ENCODE assay signal across 21 cellular contexts in the genomic region with DNA sequence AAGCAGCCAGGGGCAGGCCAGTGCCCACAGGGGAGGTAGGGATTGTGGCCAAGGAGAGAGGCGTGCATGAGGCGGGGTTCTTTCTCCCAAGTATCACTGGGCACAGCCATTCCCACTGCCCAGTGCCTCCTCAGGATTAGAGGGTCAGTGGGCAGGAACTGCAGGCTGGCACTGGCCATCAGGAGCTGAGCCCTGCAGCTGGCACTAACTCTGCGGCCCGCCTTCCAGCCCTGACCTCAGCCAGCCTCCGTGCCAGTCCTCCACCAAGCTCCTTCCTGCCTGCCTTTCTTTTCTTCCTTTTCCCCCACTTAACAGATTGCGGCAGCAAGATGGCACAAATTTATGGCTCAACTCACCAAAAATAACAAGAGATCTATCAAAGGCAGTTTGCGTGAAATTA. TPM values are rescaled to one million over a fixed set of nuclear protein-coding genes. Genes with fewer than 3 reads are reported as not detected.
A peak's percentile ranks its signal among the peaks of the same experiment; 100 is the strongest.
DNase-seq lines count a peak whose midpoint lies in the region; ATAC-seq, FAIRE-seq and TF ChIP-seq lines count a peak whose summit lies in the region.
"Had no signal": no experiment of that assay in that cellular context is flagged by ENCODE, and none has a peak within 500 bp of the region (broad histone marks: within the 10 kb centered on the region; RNA-seq: fewer than 3 reads in every experiment).

No MANE protein-coding gene starts in this region.

- FAIRE-seq in H54 (lab: Jason Lieb, UNC) = no peak
- FAIRE-seq: GM12878 had no signal

- ATAC-seq in WTC11 (no peak), left ventricle myocardium superior (peak; percentile 14)
- ATAC-seq: effector memory CD8-positive, alpha-beta T cell; GM12878; naive thymus-derived CD8-positive, alpha-beta T cell had no signal

- no peak overlapping the region for H3K4me3 ChIP-seq in spleen
- H3K4me3 ChIP-seq: GM12878, GM23248, Peyer's patch had no signal

- no peaks in the 10 kb centered on the region for H3K36me3 Mint-ChIP-seq in WTC11
- H3K36me3 Mint-ChIP-seq: CD4-positive, alpha-beta memory T cell; naive thymus-derived CD8-positive, alpha-beta T cell; type B pancreatic cell had no signal

- peaks cover 10 to 72% (median 60%) of the 10 kb centered on the region in 6 donors for H3K4me1 ChIP-seq in spleen

- DNase-seq in NCI-H2171 treated with DMSO at 0.1 percent for 48 hours (lab: John Stamatoyannopoulos, UW) (peak; percentile 19), NCI-H2171 (lab: John Stamatoyannopoulos, UW) (no peak), WTC11 (ENCODE audit: low spot score) (no peak), left ventricle myocardium superior (no peak), spleen (no peak), UCSD-AML1 (lab: John Stamatoyannopoulos, UW; ENCODE audit: unreplicated experiment) (no peak), ACHN (no peak), H54 (ENCODE audit: insufficient read length, low spot score) (no peak)
- DNase-seq: 8988T; activated gamma-delta T cell; brain microvascular endothelial cell; CD4-positive, alpha-beta memory T cell; effector memory CD8-positive, alpha-beta T cell; EL; GM23248; naive thymus-derived CD8-positive, alpha-beta T cell; NCI-H187 treated with DMSO at 0.1 percent for 48 hours; Peyer's patch; stimulated activated CD4-positive, alpha-beta T cell treated with anti-CD3 and anti-CD28 coated beads, Interleukin-1b, Interleukin-23, amount 100 ng/mL, for 48 hours had no signal

- no peaks in the 10 kb centered on the region for H3K9me3 Mint-ChIP-seq in WTC11
- H3K9me3 Mint-ChIP-seq: CD4-positive, alpha-beta memory T cell; effector memory CD8-positive, alpha-beta T cell; naive thymus-derived CD8-positive, alpha-beta T cell; type B pancreatic cell had no signal

- peak overlapping the region; percentile 41; the same call in 1 of the 2 replicates for H3K27ac Mint-ChIP-seq in WTC11
- H3K27ac Mint-ChIP-seq: CD4-positive, alpha-beta memory T cell; type B pancreatic cell had no signal

- H3K4me1 Mint-ChIP-seq in WTC11 = peaks cover 41% of the 10 kb centered on the region

- intact Hi-C loops in left ventricle myocardium superior (cut with micrococcal nuclease) (no loop called here), spleen (cut with DNase I; ENCODE audit: low total_unique reads) (no loop called here)

- H3K27me3 Mint-ChIP-seq in WTC11 (ENCODE audit: low read depth) = no peaks in the 10 kb centered on the region; the same call in 1 of the 2 replicates
- H3K27me3 Mint-ChIP-seq: effector memory CD8-positive, alpha-beta T cell had no signal

- peaks cover 0 to 12% (median 0%) of the 10 kb centered on the region in 7 donors for H3K27me3 ChIP-seq in spleen (replicated peaks in 1 of 7)
- H3K27me3 ChIP-seq: brain microvascular endothelial cell, Peyer's patch had no signal

- peak overlapping the region in 5 of 8 donors; percentile 22 to 71 (median 65) for H3K27ac ChIP-seq in spleen
- H3K27ac ChIP-seq: brain microvascular endothelial cell, GM23248 had no signal

- 41 to 77% (median 56%) methylated on average over 5 to 7 of the region's 7 CpGs for WGBS in spleen, 5 donors

- TF ChIP-seq CTCF in WTC11 (IDR thresholded peaks at IDR 0.05) = no peak
- TF ChIP-seq CTCF in spleen (IDR thresholded peaks at IDR 0.05 in 8 of 11, conservative IDR thresholded peaks at IDR 0.05 in 3 of 11) = no peak

- POLR2A ChIA-PET in WTC11 (lab: Charles Lee) = no interaction called here

- H3K4me3 Mint-ChIP-seq in WTC11 = no peak overlapping the region
- H3K4me3 Mint-ChIP-seq: CD4-positive, alpha-beta memory T cell; type B pancreatic cell had no signal

- H3K36me3 ChIP-seq in spleen = no peaks in the 10 kb centered on the region
- H3K36me3 ChIP-seq: brain microvascular endothelial cell, Peyer's patch had no signal

- no peak for TF ChIP-seq POLR2A in spleen (IDR thresholded peaks at IDR 0.05)
- TF ChIP-seq POLR2A in H54 (IDR thresholded peaks at IDR 0.05; ENCODE audit: low read depth, low read length) = no peak

- no peaks in the 10 kb centered on the region for H3K9me3 ChIP-seq in spleen
- H3K9me3 ChIP-seq: Peyer's patch had no signal

- CTCF ChIA-PET in WTC11 (lab: Charles Lee) = interaction anchor here (0.9 to 14.7 kb wide), 6 partner anchors 8 to 83 kb away, joined by 3 to 179 read pairs (median 12); a partner anchor contains a TSS

- in situ Hi-C loops in ACHN (cut with HindIII; ENCODE audit: low pct_ligation_motif_present, low pct_unique_long_range_greater_than_20kb, low sequenced_read_pairs) = no loop called here

TF ChIP-seq in WTC11, 78 proteins besides CTCF, POLR2A, EP300 and RAD21:
- TF ChIP-seq, protein P1, sequence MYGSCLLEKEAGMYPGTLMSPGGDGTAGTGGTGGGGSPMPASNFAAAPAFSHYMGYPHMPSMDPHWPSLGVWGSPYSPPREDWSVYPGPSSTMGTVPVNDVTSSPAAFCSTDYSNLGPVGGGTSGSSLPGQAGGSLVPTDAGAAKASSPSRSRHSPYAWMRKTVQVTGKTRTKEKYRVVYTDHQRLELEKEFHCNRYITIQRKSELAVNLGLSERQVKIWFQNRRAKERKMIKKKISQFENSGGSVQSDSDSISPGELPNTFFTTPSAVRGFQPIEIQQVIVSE (CRISPR knock-in tag; IDR thresholded peaks at IDR 0.05; ENCODE audit: borderline replicate concordance) = no peak
- TF ChIP-seq JAZF1 (CRISPR knock-in tag; IDR thresholded peaks at IDR 0.05) = no peak
- TF ChIP-seq ZNF121 (CRISPR knock-in tag; IDR thresholded peaks at IDR 0.05) = no peak
- no peak for TF ChIP-seq TP53 (CRISPR knock-in tag; IDR thresholded peaks at IDR 0.05)
- no peak for TF ChIP-seq NR1H2 (CRISPR knock-in tag; IDR thresholded peaks at IDR 0.05)
- TF ChIP-seq FOXK1 (CRISPR knock-in tag; IDR thresholded peaks at IDR 0.05) = no peak
- TF ChIP-seq, protein P2, sequence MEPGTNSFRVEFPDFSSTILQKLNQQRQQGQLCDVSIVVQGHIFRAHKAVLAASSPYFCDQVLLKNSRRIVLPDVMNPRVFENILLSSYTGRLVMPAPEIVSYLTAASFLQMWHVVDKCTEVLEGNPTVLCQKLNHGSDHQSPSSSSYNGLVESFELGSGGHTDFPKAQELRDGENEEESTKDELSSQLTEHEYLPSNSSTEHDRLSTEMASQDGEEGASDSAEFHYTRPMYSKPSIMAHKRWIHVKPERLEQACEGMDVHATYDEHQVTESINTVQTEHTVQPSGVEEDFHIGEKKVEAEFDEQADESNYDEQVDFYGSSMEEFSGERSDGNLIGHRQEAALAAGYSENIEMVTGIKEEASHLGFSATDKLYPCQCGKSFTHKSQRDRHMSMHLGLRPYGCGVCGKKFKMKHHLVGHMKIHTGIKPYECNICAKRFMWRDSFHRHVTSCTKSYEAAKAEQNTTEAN (CRISPR knock-in tag; IDR thresholded peaks at IDR 0.05) = no peak
- TF ChIP-seq NFYB (CRISPR knock-in tag; conservative IDR thresholded peaks at IDR 0.05; ENCODE audit: low read depth) = no peak
TF ChIP-seq in WTC11: peak in this region for 0.

RNA-seq across cellular contexts. Expression of a gene that starts 11.2 kb away (rescaled TPM):
- total RNA-seq in WTC11 (2021) (29.6 to 39.3 TPM (median 30.1 TPM) in 3 replicates), left ventricle myocardium superior (10.0 TPM), spleen (1 to 10 TPM in 5 of 7 donors, under 1 TPM in 2; 0.82 to 5.1 (median 2.7) TPM)
- 1 to 10 TPM in 1 of 3 donors, under 1 TPM in 2; 0.52 to 1.4 (median 0.57) TPM for polyA plus RNA-seq in spleen

RNA-seq across cellular contexts. Expression of a gene that starts 49.1 kb away (rescaled TPM):
- total RNA-seq in WTC11 (2021) (8.8 to 11.0 TPM (median 9.6 TPM) in 3 replicates), left ventricle myocardium superior (16.1 TPM), spleen (10 to 100 TPM in 5 of 7 donors, 1 to 10 TPM in 2; 4.7 to 22.0 (median 12.4) TPM)
- 10 to 100 TPM in 2 of 3 donors, 1 to 10 TPM in 1; 9.5 to 25.6 (median 14.4) TPM for polyA plus RNA-seq in spleen
- total RNA-seq: CD4-positive, alpha-beta memory T cell; naive thymus-derived CD8-positive, alpha-beta T cell had no signal
- polyA plus RNA-seq: CD4-positive, alpha-beta memory T cell had no signal
